Comparison of ENCODE assay signal across 8 cellular contexts in genomic region chrX:17376381-17377046, GRCh38. TPM values are rescaled to one million over a fixed set of nuclear protein-coding genes. Genes with fewer than 3 reads are reported as not detected.
A peak's percentile ranks its signal among the peaks of the same experiment; 100 is the strongest.
DNase-seq lines count a peak whose midpoint lies in the region; ATAC-seq and TF ChIP-seq lines count a peak whose summit lies in the region.

No MANE protein-coding gene starts in this region.

- ATAC-seq in HG02623 (IDR thresholded peaks at IDR 0.05; ENCODE audit: unreplicated experiment) (no peak), HG02588 (IDR thresholded peaks at IDR 0.05; ENCODE audit: unreplicated experiment) (no peak)

- peak; percentile 14 for DNase-seq in AG20443 (ENCODE audit: low spot score)
- peak; percentile 16 for DNase-seq in NCI-H1092 (lab: John Stamatoyannopoulos, UW)
- peak; percentile 61 for DNase-seq in endodermal cell
- no peak for DNase-seq in neural crest cell (ENCODE audit: low read depth, low spot score)
- no peak for DNase-seq in CD4-positive, alpha-beta memory T cell
- no peak for DNase-seq in activated naive CD4-positive, alpha-beta T cell treated with anti-CD3 and anti-CD28 coated beads, Interleukin-2, amount 50 U/mL, for 16 hours

- no peaks in the 10 kb centered on the region for H3K36me3 ChIP-seq in endodermal cell (ENCODE audit: control insufficient read depth, insufficient read depth, low read length)
- no peaks in the 10 kb centered on the region for H3K36me3 ChIP-seq in CD4-positive, alpha-beta memory T cell (ENCODE audit: insufficient read depth, low read length)

- no peak overlapping the region for H3K27ac ChIP-seq in endodermal cell (ENCODE audit: low read depth, low read length)
- H3K27ac ChIP-seq in CD4-positive, alpha-beta memory T cell (ENCODE audit: low read depth, low read length) = no peak overlapping the region

- H3K4me3 Mint-ChIP-seq in endodermal cell = peak overlapping the region; percentile 65
- peak overlapping the region; percentile 86 for H3K4me3 Mint-ChIP-seq in neural crest cell
- H3K4me3 Mint-ChIP-seq in CD4-positive, alpha-beta memory T cell = no peak overlapping the region

- no peaks in the 10 kb centered on the region for H3K4me1 ChIP-seq in endodermal cell (ENCODE audit: control insufficient read depth, insufficient read depth, low read length)
- H3K4me1 ChIP-seq in CD4-positive, alpha-beta memory T cell (ENCODE audit: insufficient read depth, low read length) = no peaks in the 10 kb centered on the region

- H3K4me1 Mint-ChIP-seq in endodermal cell (peaks cover 3% of the 10 kb centered on the region), neural crest cell (peaks cover 22% of the 10 kb centered on the region)
- no peaks in the 10 kb centered on the region for H3K4me1 Mint-ChIP-seq in CD4-positive, alpha-beta memory T cell

- no peak overlapping the region for H3K27ac Mint-ChIP-seq in endodermal cell
- no peak overlapping the region for H3K27ac Mint-ChIP-seq in neural crest cell (ENCODE audit: unreplicated experiment)
- no peak overlapping the region for H3K27ac Mint-ChIP-seq in CD4-positive, alpha-beta memory T cell

- CTCF ChIA-PET in CD4-positive, alpha-beta memory T cell (lab: Charles Lee; ENCODE audit: partially characterized antibody) = no interaction called here

- no peak for TF ChIP-seq CTCF in endodermal cell (conservative IDR thresholded peaks at IDR 0.05)
- TF ChIP-seq CTCF in neural crest cell (conservative IDR thresholded peaks at IDR 0.05) = no peak

- H3K9me3 ChIP-seq in endodermal cell (ENCODE audit: control insufficient read depth, low read length) = peaks cover under 1% of the 10 kb centered on the region
- no peaks in the 10 kb centered on the region for H3K9me3 ChIP-seq in CD4-positive, alpha-beta memory T cell (ENCODE audit: control insufficient read depth in 1 of 2, low read length in 2 of 2)

- H3K27me3 Mint-ChIP-seq in endodermal cell (ENCODE audit: insufficient read depth) (peaks cover 47% of the 10 kb centered on the region), neural crest cell (ENCODE audit: low read depth) (peaks cover 87% of the 10 kb centered on the region)
- H3K27me3 Mint-ChIP-seq in CD4-positive, alpha-beta memory T cell = peaks cover 13 to 21% of the 10 kb centered on the region in 2 donors

- peaks cover 25% of the 10 kb centered on the region for H3K27me3 ChIP-seq in endodermal cell (ENCODE audit: control insufficient read depth, insufficient read depth, low read length, poor library complexity, severe bottlenecking)
- peaks cover 2% of the 10 kb centered on the region for H3K27me3 ChIP-seq in CD4-positive, alpha-beta memory T cell (ENCODE audit: insufficient read depth, low read length)

- intact Hi-C loops in CD4-positive, alpha-beta memory T cell (cut with micrococcal nuclease) = no loop called here

- peaks cover 9% of the 10 kb centered on the region for H3K9me3 Mint-ChIP-seq in endodermal cell
- H3K9me3 Mint-ChIP-seq in neural crest cell = peaks cover 9% of the 10 kb centered on the region
- H3K9me3 Mint-ChIP-seq in CD4-positive, alpha-beta memory T cell = peaks cover 0 to 10% (median under 1%) of the 10 kb centered on the region in 8 donors

- peak overlapping the region; percentile 11 for H3K9ac ChIP-seq in endodermal cell (ENCODE audit: extremely low read depth, low read length, poor library complexity, severe bottlenecking)

- H3K36me3 Mint-ChIP-seq in endodermal cell (ENCODE audit: low read depth) (peaks cover 2% of the 10 kb centered on the region), neural crest cell (ENCODE audit: low read depth) (peaks cover 8% of the 10 kb centered on the region)
- no peaks in the 10 kb centered on the region for H3K36me3 Mint-ChIP-seq in CD4-positive, alpha-beta memory T cell

- POLR2A ChIA-PET in CD4-positive, alpha-beta memory T cell (lab: Charles Lee; ENCODE audit: partially characterized antibody) = no interaction called here

- 0% methylated on average over 2 to 36 of the region's 37 CpGs for WGBS in endodermal cell (ENCODE audit: insufficient coverage in 1 of 2, insufficient read length in 1 of 2), 2 experiments

- peak overlapping the region; percentile 82 for H3K4me3 ChIP-seq in endodermal cell (ENCODE audit: low read length)
- no peak overlapping the region for H3K4me3 ChIP-seq in CD4-positive, alpha-beta memory T cell (ENCODE audit: low read length in 2 of 2)

RNA-seq across cellular contexts. Expression of gene NHS, which starts 1.5 kb away (rescaled TPM):
- total RNA-seq in endodermal cell (1 to 10 TPM; 6.0 to 7.3 TPM), neural crest cell (10.7 TPM in 2 replicates)
- 6.5 TPM for polyA plus RNA-seq in endodermal cell (2013, experiment 1 of 2)
- polyA plus RNA-seq in endodermal cell (2013, experiment 2 of 2) = 6.1 TPM
- total RNA-seq in CD4-positive, alpha-beta memory T cell = under 1 TPM; 0.09 to 0.67 TPM
- not detected for polyA plus RNA-seq in CD4-positive, alpha-beta memory T cell

Comparison
In these comparisons a context has a peak if more than half of its experiments do, and no peak if none do; other contexts are left out.
1. DNase-seq: peak in AG20443 (single experiment), NCI-H1092 (single experiment) and endodermal cell (single experiment); none in neural crest cell (single experiment), CD4-positive, alpha-beta memory T cell (0 of 5) and activated naive CD4-positive, alpha-beta T cell treated with anti-CD3 and anti-CD28 coated beads, Interleukin-2, amount 50 U/mL, for 16 hours (single experiment).
2. H3K4me3 Mint-ChIP-seq: peak in endodermal cell (single experiment) and neural crest cell (single experiment); none in CD4-positive, alpha-beta memory T cell (0 of 8).